In genomic region chr11:94493443-94494199, GRCh38 we compare ENCODE assay signal across 8 cellular contexts. TPM values are rescaled to one million over a fixed set of nuclear protein-coding genes. Genes with fewer than 3 reads are reported as not detected.
DNase-seq lines count a peak whose midpoint lies in the region; ATAC-seq and TF ChIP-seq lines count a peak whose summit lies in the region.

ANKRD49 (plus strand) TSS chr11:94493984; CDS start chr11:94496694, 2,710 bp downstream.
MRE11 (minus strand) TSS chr11:94493844; CDS start chr11:94492801, 1,043 bp downstream.

- H3K4me2 ChIP-seq in PC-9 = peak within 1 kb of the TSS; percentile 94

- H3K4me1 ChIP-seq in PC-9 (replicated peaks; ENCODE audit: insufficient read depth) (peaks cover 23% of the 10 kb centered on the region), mucosa of rectum (ENCODE audit: control insufficient read depth in 2 of 2, insufficient read depth in 2 of 2, low read length in 2 of 2) (peaks cover 14% of the 10 kb centered on the region in 2 donors)

- intact Hi-C loops in PC-9 (cut with micrococcal nuclease; ENCODE audit: unreplicated experiment) = loop anchor here (5.0 to 10.0 kb wide), 2 partner anchors 169 to 366 kb away; partner anchors contain the start of gene PANX1

- no peaks in the 10 kb centered on the region for H3F3A ChIP-seq in PC-9 (ENCODE audit: insufficient read depth, low read depth)

- H2AFZ ChIP-seq in PC-9 = peak within 1 kb of the TSS; percentile 99

- peak within 1 kb of the TSS; percentile 73 for H3K27ac ChIP-seq in PC-9
- peak within 1 kb of the TSS; percentile 74 to 75 for H3K27ac ChIP-seq in mucosa of rectum (ENCODE audit: low read depth in 2 of 2, low read length in 2 of 2)

- H4K20me1 ChIP-seq in PC-9 (ENCODE audit: insufficient read depth) = no peaks in the 10 kb centered on the region; the same call in 1 of the 2 replicates

- H3K9me3 ChIP-seq in PC-9 (ENCODE audit: insufficient read depth, low read depth) (no peaks in the 10 kb centered on the region), mucosa of rectum (ENCODE audit: control insufficient read depth in 2 of 2, low read length in 2 of 2) (no peaks in the 10 kb centered on the region)

- TSS peak; percentile 73 for BruUV-seq in PC-9 (replicated peaks; lab: Mats Ljungman, UMichigan)

- no peak for TF ChIP-seq CTCF in PC-9 (conservative IDR thresholded peaks at IDR 0.05)

- TF ChIP-seq POLR2A in erythroblast (IDR thresholded peaks at IDR 0.05; ENCODE audit: low read length) = peak; percentile 93

- DNase-seq in DMS114 treated with DMSO at 0.1 percent for 48 hours (lab: John Stamatoyannopoulos, UW; ENCODE audit: unreplicated experiment) (peak; percentile 85), PC-9 (peak; percentile 97 to 99), erythroblast (lab: John Stamatoyannopoulos, UW) (peak; percentile 99)
- peak; percentile 97 for DNase-seq in Jurkat, Clone E6-1 (ENCODE audit: low read depth, low spot score)
- peak; percentile 96 for DNase-seq in activated T-cell treated with anti-CD3 and anti-CD28 coated beads, Interleukin-2, amount 50 U/mL, for 1 hour
- peak; percentile 95 for DNase-seq in stimulated activated CD8-positive, alpha-beta memory T cell treated with anti-CD3 and anti-CD28 coated beads, Interleukin-4, amount 100 ng/mL, for 48 hours

- POLR2A ChIA-PET in PC-9 (lab: Charles Lee; ENCODE audit: unreplicated experiment) = no interaction called here

- peaks cover 46% of the 10 kb centered on the region for H3K79me2 ChIP-seq in PC-9 (ENCODE audit: low read depth)

- H3K27me3 ChIP-seq in PC-9 (ENCODE audit: insufficient read depth, low read depth) (no peaks in the 10 kb centered on the region), mucosa of rectum (ENCODE audit: control insufficient read depth in 2 of 2, insufficient read depth in 2 of 2, low read length in 2 of 2) (no peaks in the 10 kb centered on the region)

- H3K36me3 ChIP-seq in PC-9 (ENCODE audit: low read depth) = peaks cover 10% of the 10 kb centered on the region; the same call in 1 of the 2 replicates
- peaks cover 25 to 32% of the 10 kb centered on the region in 2 donors for H3K36me3 ChIP-seq in mucosa of rectum (ENCODE audit: control insufficient read depth in 2 of 2, insufficient read depth in 2 of 2, low read length in 2 of 2)

- peak within 1 kb of the TSS; percentile 88 to 93 for H3K9ac ChIP-seq in mucosa of rectum (ENCODE audit: low read depth in 1 of 2, low read length in 2 of 2)

- peak within 1 kb of the TSS; percentile 75 for H3K4me3 ChIP-seq in Jurkat, Clone E6-1 (ENCODE audit: low read length)
- H3K4me3 ChIP-seq in PC-9 = peak within 1 kb of the TSS; percentile 87
- H3K4me3 ChIP-seq in mucosa of rectum (ENCODE audit: low read length in 2 of 2) = peak within 1 kb of the TSS; percentile 96

- CTCF ChIA-PET in PC-9 (lab: Charles Lee) = no interaction called here

- peak; percentile 100 for ATAC-seq in GM21619 (IDR thresholded peaks at IDR 0.05; ENCODE audit: unreplicated experiment)

- no peaks in the 10 kb centered on the region for H3K9me2 ChIP-seq in PC-9 (ENCODE audit: insufficient read depth)

RNA-seq across cellular contexts. Expression of gene ANKRD49, which starts in this region (rescaled TPM):
- 24.8 TPM for polyA plus RNA-seq in Jurkat, Clone E6-1 (2012; ENCODE audit: insufficient read depth, insufficient read length)
- total RNA-seq in PC-9 (2021) = 8.7 and 12.7 TPM in 2 replicates

RNA-seq across cellular contexts. Expression of gene MRE11, which starts in this region (rescaled TPM):
- 34.2 TPM for polyA plus RNA-seq in Jurkat, Clone E6-1 (2012; ENCODE audit: insufficient read depth, insufficient read length)
- 40.3 and 41.1 TPM in 2 replicates for total RNA-seq in PC-9 (2021)

Comparison
In these comparisons a context has a peak if more than half of its experiments do, and no peak if none do; other contexts are left out.
1. Peak in every context shown above with its lines: DNase-seq, ATAC-seq, H3K4me3 ChIP-seq and H3K27ac ChIP-seq.